ENCODE assay signal across 30 cellular contexts in the genomic region with DNA sequence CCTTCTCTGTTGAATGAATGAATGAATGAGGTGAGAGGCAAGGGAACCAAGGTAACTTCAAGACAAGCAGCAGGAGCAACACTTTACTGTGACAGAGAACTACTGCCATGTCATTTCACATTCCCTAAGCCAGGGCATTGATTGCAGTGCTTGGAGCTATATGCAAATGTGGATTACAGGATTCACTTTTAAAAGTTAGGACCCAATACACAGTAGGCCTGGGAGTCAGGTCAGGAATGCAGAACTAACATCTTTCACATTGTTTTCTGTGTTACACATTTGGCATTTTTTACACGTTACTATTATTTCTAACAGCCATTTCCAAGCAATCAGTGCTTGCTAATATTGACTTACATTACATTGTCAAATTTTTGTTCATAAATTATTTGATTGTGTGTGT. TPM values are rescaled to one million over a fixed set of nuclear protein-coding genes. Genes with fewer than 3 reads are reported as not detected.
DNase-seq lines count a peak whose midpoint lies in the region; ATAC-seq, FAIRE-seq and TF ChIP-seq lines count a peak whose summit lies in the region.
"Had no signal": no experiment of that assay in that cellular context is flagged by ENCODE, and none has a peak within 500 bp of the region (broad histone marks: within the 10 kb centered on the region; RNA-seq: fewer than 3 reads in every experiment).

No MANE protein-coding gene starts in this region.

- H3K4me3 Mint-ChIP-seq in astrocyte (ENCODE audit: unreplicated experiment): no peak overlapping the region
- H3K4me3 Mint-ChIP-seq: activated CD4-positive, alpha-beta memory T cell treated with anti-CD3 and anti-CD28 coated beads, Interleukin-2, amount 10 ng/mL, durations not matched to agents 7 days and 5 days; activated naive CD4-positive, alpha-beta T cell treated with anti-CD3 and anti-CD28 coated beads, Interleukin-2, amount 10 ng/mL, durations not matched to agents 7 days and 5 days; immature natural killer cell; mesothelial cell of epicardium; naive thymus-derived CD8-positive, alpha-beta T cell; T-helper 1 cell treated with Interleukin-12 subunit alpha and Interleukin-12 subunit beta and Interleukin-4 antibody, amounts not matched to agents 30 μg/mL and 1 μg/mL, for 36 hours had no signal

- no peaks in the 10 kb centered on the region for H3K79me1 ChIP-seq in mesendoderm (ENCODE audit: low read length)

- H2AFZ ChIP-seq in ACC112 (ENCODE audit: low read length, unreplicated experiment) (no peak overlapping the region), astrocyte (ENCODE audit: low read depth, low read length) (no peak overlapping the region)

- H3K27me3 ChIP-seq in ACC112 (ENCODE audit: insufficient read depth, low read length): no peaks in the 10 kb centered on the region
- H3K27me3 ChIP-seq in astrocyte (ENCODE audit: insufficient read depth, low read length): no peaks in the 10 kb centered on the region
- H3K27me3 ChIP-seq in mesendoderm (ENCODE audit: insufficient read depth, low read length, poor library complexity): no peaks in the 10 kb centered on the region
- H3K27me3 ChIP-seq: cardiac muscle cell, left lung had no signal

- no peaks in the 10 kb centered on the region for H3K27me3 Mint-ChIP-seq in astrocyte (ENCODE audit: low read depth, unreplicated experiment)

- no peak for ATAC-seq in GM18858 (IDR thresholded peaks at IDR 0.05; ENCODE audit: unreplicated experiment)
- ATAC-seq: left lung; naive thymus-derived CD8-positive, alpha-beta T cell; stimulated activated naive CD8-positive, alpha-beta T cell treated with anti-CD3 and anti-CD28 coated beads, Interleukin-15, Interleukin-2, amounts not matched to agents 100 U/mL and 50 U/mL, for 24 hours had no signal

- TF ChIP-seq CTCF in astrocyte (IDR thresholded peaks at IDR 0.05; ENCODE audit: insufficient read depth, low read depth, low read length): no peak

- no peak overlapping the region for H3K18ac ChIP-seq in mesendoderm (ENCODE audit: low read length)

- DNase-seq in HTR-8/SVneo (ENCODE audit: insufficient read length, low spot score) (no peak), astrocyte (ENCODE audit: low read depth) (peak; percentile 73), mesendoderm (peak; percentile 44), H4 (ENCODE audit: low spot score) (no peak), kidney tubule cell (ENCODE audit: low spot score) (no peak), NCI-H2081 treated with DMSO at 0.1 percent for 48 hours (lab: John Stamatoyannopoulos, UW) (no peak)
- DNase-seq: activated CD4-positive, alpha-beta memory T cell treated with anti-CD3 and anti-CD28 coated beads, Interleukin-2, amount 10 ng/mL, durations not matched to agents 7 days and 5 days; activated CD4-positive, alpha-beta T cell treated with anti-CD3 and anti-CD28 coated beads for 1 hour; activated CD8-positive, alpha-beta memory T cell treated with anti-CD3 and anti-CD28 coated beads, Interleukin-2, amount 50 U/mL, for 48 hours; activated naive CD4-positive, alpha-beta T cell treated with anti-CD3 and anti-CD28 coated beads, Interleukin-2, amount 10 ng/mL, durations not matched to agents 7 days and 5 days; amniotic stem cell; C1 segment of cervical spinal cord; Caco-2; DMS79; GOT3; hypothalamus; immature natural killer cell; left lung; naive thymus-derived CD8-positive, alpha-beta T cell; NCI-H1092 treated with DMSO at 0.1 percent for 48 hours; NCI-H1930; NCI-H69; RPMI8226; stimulated activated naive CD8-positive, alpha-beta T cell treated with anti-CD3 and anti-CD28 coated beads, Interleukin-15, Interleukin-2, amounts not matched to agents 100 U/mL and 50 U/mL, for 24 hours had no signal

- H3K36me3 Mint-ChIP-seq in astrocyte (ENCODE audit: low read depth, unreplicated experiment): no peaks in the 10 kb centered on the region
- H3K36me3 Mint-ChIP-seq: activated naive CD4-positive, alpha-beta T cell treated with anti-CD3 and anti-CD28 coated beads, Interleukin-2, amount 10 ng/mL, durations not matched to agents 7 days and 5 days; immature natural killer cell; mesothelial cell of epicardium; naive thymus-derived CD8-positive, alpha-beta T cell had no signal

- H4K20me1 ChIP-seq in astrocyte (ENCODE audit: insufficient read depth, low read length): no peaks in the 10 kb centered on the region

- H3K4me2 ChIP-seq in astrocyte (ENCODE audit: low read length) (peak overlapping the region; percentile 30), mesendoderm (ENCODE audit: low read length) (no peak overlapping the region)

- H2BK120ac ChIP-seq in mesendoderm (ENCODE audit: low read depth, low read length): no peak overlapping the region

- FAIRE-seq in HTR-8/SVneo (lab: Jason Lieb, UNC) (peak; percentile 85), astrocyte (lab: Jason Lieb, UNC) (no peak)

- H3K9me3 ChIP-seq in astrocyte (ENCODE audit: insufficient read depth, low read depth, low read length): no peaks in the 10 kb centered on the region
- H3K9me3 ChIP-seq: Caco-2, left lung, thoracic aorta had no signal

- H3K36me3 ChIP-seq in ACC112 (ENCODE audit: insufficient read depth, low read length) (no peaks in the 10 kb centered on the region), astrocyte (ENCODE audit: insufficient read depth, low read length) (no peaks in the 10 kb centered on the region), mesendoderm (ENCODE audit: control insufficient read depth, insufficient read depth, low read length) (no peaks in the 10 kb centered on the region)
- H3K36me3 ChIP-seq: cardiac muscle cell, left lung, thoracic aorta had no signal

- WGBS in mesendoderm (ENCODE audit: extremely low coverage, insufficient coverage, low lambda C conversion rate): no CpG with 5 or more reads among the region's 1 CpG

- H2BK5ac ChIP-seq in mesendoderm (ENCODE audit: low read length): no peak overlapping the region

- H4K5ac ChIP-seq in mesendoderm (ENCODE audit: low read length): no peak overlapping the region

- no peak overlapping the region for H3K9ac ChIP-seq in astrocyte (ENCODE audit: low read length)
- no peak overlapping the region for H3K9ac ChIP-seq in mesendoderm (ENCODE audit: low read length)

- no peak overlapping the region for H2BK15ac ChIP-seq in mesendoderm (replicated peaks; ENCODE audit: low read depth)

- no peak overlapping the region for H2AK5ac ChIP-seq in mesendoderm (ENCODE audit: low read length)

- H3K27ac Mint-ChIP-seq in astrocyte (ENCODE audit: unreplicated experiment): no peak overlapping the region
- H3K27ac Mint-ChIP-seq: activated CD4-positive, alpha-beta memory T cell treated with anti-CD3 and anti-CD28 coated beads, Interleukin-2, amount 10 ng/mL, durations not matched to agents 7 days and 5 days; activated naive CD4-positive, alpha-beta T cell treated with anti-CD3 and anti-CD28 coated beads, Interleukin-2, amount 10 ng/mL, durations not matched to agents 7 days and 5 days; immature natural killer cell; mesothelial cell of epicardium; naive thymus-derived CD8-positive, alpha-beta T cell; T-helper 1 cell treated with Interleukin-12 subunit alpha and Interleukin-12 subunit beta and Interleukin-4 antibody, amounts not matched to agents 30 μg/mL and 1 μg/mL, for 36 hours had no signal

- H3K79me2 ChIP-seq in ACC112 (ENCODE audit: control insufficient read depth, insufficient read depth, low read length, unreplicated experiment) (no peaks in the 10 kb centered on the region), astrocyte (ENCODE audit: insufficient read depth, low read length) (no peaks in the 10 kb centered on the region), mesendoderm (ENCODE audit: control insufficient read depth, insufficient read depth, low read length) (no peaks in the 10 kb centered on the region)

- H3K4me3 ChIP-seq in ACC112 (ENCODE audit: low read depth, low read length): no peak overlapping the region
- H3K4me3 ChIP-seq in astrocyte (ENCODE audit: insufficient read depth, low read depth, low read length): no peak overlapping the region
- H3K4me3 ChIP-seq in mesendoderm (ENCODE audit: low read length): no peak overlapping the region
- H3K4me3 ChIP-seq: cardiac muscle cell, left lung, thoracic aorta had no signal

- no peak overlapping the region for H3K4ac ChIP-seq in mesendoderm (ENCODE audit: low read depth, low read length)

- H3K27ac ChIP-seq in ACC112 (ENCODE audit: low read depth, low read length): peak overlapping the region; percentile 44
- H3K27ac ChIP-seq in astrocyte (ENCODE audit: low read depth, low read length): no peak overlapping the region
- no peak overlapping the region for H3K27ac ChIP-seq in mesendoderm (ENCODE audit: low read depth, low read length)
- H3K27ac ChIP-seq: cardiac muscle cell, left lung, thoracic aorta had no signal

- no peak overlapping the region for H4K8ac ChIP-seq in mesendoderm (ENCODE audit: low read depth, low read length)

- H3K23ac ChIP-seq in mesendoderm (ENCODE audit: low read length): no peak overlapping the region

- H3K56ac ChIP-seq in mesendoderm (ENCODE audit: low read length): no peak overlapping the region

- H3K4me1 ChIP-seq in ACC112 (ENCODE audit: control insufficient read depth, insufficient read depth, low read length, unreplicated experiment): peaks cover 65% of the 10 kb centered on the region
- H3K4me1 ChIP-seq in astrocyte (ENCODE audit: insufficient read depth, low read length): peaks cover 25% of the 10 kb centered on the region
- no peaks in the 10 kb centered on the region for H3K4me1 ChIP-seq in mesendoderm (ENCODE audit: control insufficient read depth, low read depth, low read length)

- H3K4me1 Mint-ChIP-seq in astrocyte (ENCODE audit: low read depth, unreplicated experiment): peaks cover 50% of the 10 kb centered on the region
- H3K4me1 Mint-ChIP-seq: activated CD4-positive, alpha-beta memory T cell treated with anti-CD3 and anti-CD28 coated beads, Interleukin-2, amount 10 ng/mL, durations not matched to agents 7 days and 5 days; activated naive CD4-positive, alpha-beta T cell treated with anti-CD3 and anti-CD28 coated beads, Interleukin-2, amount 10 ng/mL, durations not matched to agents 7 days and 5 days; immature natural killer cell; naive thymus-derived CD8-positive, alpha-beta T cell had no signal

- H3K9me3 Mint-ChIP-seq in astrocyte (ENCODE audit: unreplicated experiment): no peaks in the 10 kb centered on the region
- H3K9me3 Mint-ChIP-seq: activated CD4-positive, alpha-beta memory T cell treated with anti-CD3 and anti-CD28 coated beads, Interleukin-2, amount 10 ng/mL, durations not matched to agents 7 days and 5 days; activated naive CD4-positive, alpha-beta T cell treated with anti-CD3 and anti-CD28 coated beads, Interleukin-2, amount 10 ng/mL, durations not matched to agents 7 days and 5 days; mesothelial cell of epicardium; naive thymus-derived CD8-positive, alpha-beta T cell; T-helper 1 cell treated with Interleukin-12 subunit alpha and Interleukin-12 subunit beta and Interleukin-4 antibody, amounts not matched to agents 30 μg/mL and 1 μg/mL, for 36 hours had no signal

RNA-seq across cellular contexts. Expression of a gene that starts 26.2 kb away (rescaled TPM):
- 26.5 and 28.6 TPM in 2 replicates for total RNA-seq in astrocyte
- polyA plus RNA-seq in mesendoderm (2013, experiment 1 of 2): 1.3 TPM
- polyA plus RNA-seq in mesendoderm (2013, experiment 2 of 2): 1.2 TPM
- total RNA-seq in H4 (2014; rRNA removed; shearing (Covaris generic)): 0.18 TPM in 1 of 2 replicates, not detected in the other

Comparison
In these comparisons a context has a peak if more than half of its experiments do, and no peak if none do; other contexts are left out.
1. DNase-seq: peak in astrocyte (single experiment) and mesendoderm (single experiment); none in HTR-8/SVneo (single experiment), H4 (single experiment), kidney tubule cell (single experiment) and NCI-H2081 treated with DMSO at 0.1 percent for 48 hours (single experiment).
2. RNA of a gene that starts 26.2 kb away (total RNA-seq): 26.5 to 28.6 TPM in astrocyte; 0.18 TPM in H4; every median in the first group is over 10 times any median in the second.